Comparison of ENCODE assay signal across 8 cellular contexts in the genomic region with DNA sequence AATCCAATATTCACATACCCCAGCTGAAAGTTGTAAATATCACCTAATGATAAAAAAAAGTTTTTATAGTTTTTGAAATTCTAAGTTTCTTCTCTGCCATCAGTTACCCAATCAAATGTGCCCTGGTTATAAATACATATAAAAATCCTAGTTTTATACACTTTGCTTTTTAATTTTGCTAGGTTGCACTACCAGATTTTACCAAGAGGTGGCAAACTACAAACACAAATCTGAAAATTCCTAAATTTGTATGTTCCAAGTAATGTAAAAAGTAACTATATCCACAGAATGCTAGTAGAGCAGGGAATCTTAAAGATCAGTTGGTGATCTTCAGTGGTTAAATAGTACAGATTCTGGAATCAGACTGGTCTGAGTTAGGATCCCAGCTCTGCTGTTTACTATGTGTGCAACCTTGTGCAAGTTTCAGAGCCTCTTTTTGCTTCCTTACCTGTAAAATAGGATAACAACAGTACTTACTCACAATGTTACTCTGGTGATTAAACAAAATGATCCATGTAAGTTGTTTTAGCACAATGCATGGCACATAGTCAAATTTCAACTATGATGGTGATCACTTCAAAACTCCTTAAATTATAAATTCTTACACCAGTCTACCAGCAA. TPM values are rescaled to one million over a fixed set of nuclear protein-coding genes. Genes with fewer than 3 reads are reported as not detected.
DNase-seq lines count a peak whose midpoint lies in the region; ATAC-seq, FAIRE-seq and TF ChIP-seq lines count a peak whose summit lies in the region.

No MANE protein-coding gene starts in this region.

- no peak overlapping the region for H3K9ac ChIP-seq in kidney (ENCODE audit: low read length in 2 of 2)

- H3K27ac ChIP-seq in kidney (ENCODE audit: low read depth in 2 of 2, low read length in 2 of 2): no peak overlapping the region

- intact Hi-C loops in kidney (cut with DNase I): loop anchor here (10.0 kb wide), 1 partner anchor 219 kb away; no protein-coding TSS in a partner anchor

- H3K4me1 ChIP-seq in kidney (ENCODE audit: control insufficient read depth in 1 of 2, insufficient read depth in 1 of 2, low read depth in 1 of 2, low read length in 2 of 2): peaks cover 5% of the 10 kb centered on the region in 2 donors

- DNase-seq in AG10803 (ENCODE audit: low read depth) (peak; percentile 50), GM18507 (ENCODE audit: extremely low spot score, insufficient read length, low read depth) (no peak), WTC11 (ENCODE audit: low spot score) (no peak), kidney (no peak), nucleus accumbens (lab: John Stamatoyannopoulos, UW) (no peak), islet precursor cell (no peak)

- no peak overlapping the region for H3K27ac Mint-ChIP-seq in WTC11

- H3K36me3 ChIP-seq in kidney (ENCODE audit: control insufficient read depth in 1 of 2, insufficient read depth in 2 of 2, low read length in 2 of 2): no peaks in the 10 kb centered on the region

- FAIRE-seq in GM18507 (lab: Jason Lieb, UNC) (peak; percentile 31), kidney (lab: Jason Lieb, UNC) (peak; percentile 66)

- peaks cover 4% of the 10 kb centered on the region for H3K36me3 Mint-ChIP-seq in WTC11

- peaks cover 5% of the 10 kb centered on the region; the same call in 1 of the 2 replicates for H3K4me1 Mint-ChIP-seq in WTC11

- ATAC-seq in WTC11 (no peak), HG03442 (IDR thresholded peaks at IDR 0.05; ENCODE audit: unreplicated experiment) (no peak), HG02798 (IDR thresholded peaks at IDR 0.05; ENCODE audit: poor library complexity, unreplicated experiment) (no peak)

- no peaks in the 10 kb centered on the region for H3K9me3 ChIP-seq in kidney (ENCODE audit: control insufficient read depth in 1 of 2, low read length in 2 of 2)

- H3K4me3 Mint-ChIP-seq in WTC11: no peak overlapping the region

- CTCF ChIA-PET in WTC11 (lab: Charles Lee): interaction anchor here (2.3 kb wide), 1 partner anchor 10 kb away, joined by 8 read pairs; no protein-coding TSS in a partner anchor

- TF ChIP-seq CTCF in AG10803 (conservative IDR thresholded peaks at IDR 0.05; ENCODE audit: low read length): peak; percentile 85
- TF ChIP-seq CTCF in WTC11 (IDR thresholded peaks at IDR 0.05): peak; percentile 63
- peak; percentile 69 for TF ChIP-seq CTCF in kidney (IDR thresholded peaks at IDR 0.05; ENCODE audit: borderline replicate concordance, extremely low read depth, insufficient read depth)

- no peaks in the 10 kb centered on the region for H3K27me3 Mint-ChIP-seq in WTC11 (ENCODE audit: low read depth)

- H3K9me3 Mint-ChIP-seq in WTC11: no peaks in the 10 kb centered on the region

- POLR2A ChIA-PET in WTC11 (lab: Charles Lee): no interaction called here

- no peak overlapping the region for H3K4me3 ChIP-seq in AG10803 (ENCODE audit: low read length)
- H3K4me3 ChIP-seq in kidney (ENCODE audit: low read length in 2 of 2): no peak overlapping the region

TF ChIP-seq in WTC11, 78 proteins besides CTCF, POLR2A, EP300 and RAD21:
- TF ChIP-seq ZNF138 (CRISPR knock-in tag; conservative IDR thresholded peaks at IDR 0.05): no peak
- TF ChIP-seq, protein P1, sequence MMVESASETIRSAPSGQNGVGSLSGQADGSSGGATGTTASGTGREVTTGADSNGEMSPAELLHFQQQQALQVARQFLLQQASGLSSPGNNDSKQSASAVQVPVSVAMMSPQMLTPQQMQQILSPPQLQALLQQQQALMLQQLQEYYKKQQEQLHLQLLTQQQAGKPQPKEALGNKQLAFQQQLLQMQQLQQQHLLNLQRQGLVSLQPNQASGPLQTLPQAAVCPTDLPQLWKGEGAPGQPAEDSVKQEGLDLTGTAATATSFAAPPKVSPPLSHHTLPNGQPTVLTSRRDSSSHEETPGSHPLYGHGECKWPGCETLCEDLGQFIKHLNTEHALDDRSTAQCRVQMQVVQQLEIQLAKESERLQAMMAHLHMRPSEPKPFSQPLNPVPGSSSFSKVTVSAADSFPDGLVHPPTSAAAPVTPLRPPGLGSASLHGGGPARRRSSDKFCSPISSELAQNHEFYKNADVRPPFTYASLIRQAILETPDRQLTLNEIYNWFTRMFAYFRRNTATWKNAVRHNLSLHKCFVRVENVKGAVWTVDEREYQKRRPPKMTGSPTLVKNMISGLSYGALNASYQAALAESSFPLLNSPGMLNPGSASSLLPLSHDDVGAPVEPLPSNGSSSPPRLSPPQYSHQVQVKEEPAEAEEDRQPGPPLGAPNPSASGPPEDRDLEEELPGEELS (CRISPR knock-in tag; IDR thresholded peaks at IDR 0.05): no peak
- TF ChIP-seq NFYB (CRISPR knock-in tag; conservative IDR thresholded peaks at IDR 0.05; ENCODE audit: low read depth): no peak
- TF ChIP-seq ZNF232 (CRISPR knock-in tag; IDR thresholded peaks at IDR 0.05): no peak
- TF ChIP-seq JUN (CRISPR knock-in tag; IDR thresholded peaks at IDR 0.05): no peak
- TF ChIP-seq, protein P2, sequence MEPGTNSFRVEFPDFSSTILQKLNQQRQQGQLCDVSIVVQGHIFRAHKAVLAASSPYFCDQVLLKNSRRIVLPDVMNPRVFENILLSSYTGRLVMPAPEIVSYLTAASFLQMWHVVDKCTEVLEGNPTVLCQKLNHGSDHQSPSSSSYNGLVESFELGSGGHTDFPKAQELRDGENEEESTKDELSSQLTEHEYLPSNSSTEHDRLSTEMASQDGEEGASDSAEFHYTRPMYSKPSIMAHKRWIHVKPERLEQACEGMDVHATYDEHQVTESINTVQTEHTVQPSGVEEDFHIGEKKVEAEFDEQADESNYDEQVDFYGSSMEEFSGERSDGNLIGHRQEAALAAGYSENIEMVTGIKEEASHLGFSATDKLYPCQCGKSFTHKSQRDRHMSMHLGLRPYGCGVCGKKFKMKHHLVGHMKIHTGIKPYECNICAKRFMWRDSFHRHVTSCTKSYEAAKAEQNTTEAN (CRISPR knock-in tag; IDR thresholded peaks at IDR 0.05): no peak
- no peak for TF ChIP-seq ZNF317 (CRISPR knock-in tag; IDR thresholded peaks at IDR 0.05; ENCODE audit: borderline replicate concordance, low read depth)
- no peak for TF ChIP-seq MXD4 (CRISPR knock-in tag; IDR thresholded peaks at IDR 0.05; ENCODE audit: borderline replicate concordance)
- TF ChIP-seq, protein P3, sequence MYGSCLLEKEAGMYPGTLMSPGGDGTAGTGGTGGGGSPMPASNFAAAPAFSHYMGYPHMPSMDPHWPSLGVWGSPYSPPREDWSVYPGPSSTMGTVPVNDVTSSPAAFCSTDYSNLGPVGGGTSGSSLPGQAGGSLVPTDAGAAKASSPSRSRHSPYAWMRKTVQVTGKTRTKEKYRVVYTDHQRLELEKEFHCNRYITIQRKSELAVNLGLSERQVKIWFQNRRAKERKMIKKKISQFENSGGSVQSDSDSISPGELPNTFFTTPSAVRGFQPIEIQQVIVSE (CRISPR knock-in tag; IDR thresholded peaks at IDR 0.05; ENCODE audit: borderline replicate concordance): no peak
- no peak for TF ChIP-seq ZNF219 (CRISPR knock-in tag; IDR thresholded peaks at IDR 0.05; ENCODE audit: borderline replicate concordance)
- TF ChIP-seq NFATC4 (CRISPR knock-in tag; IDR thresholded peaks at IDR 0.05): no peak
- no peak for TF ChIP-seq SMAD3 (CRISPR knock-in tag; IDR thresholded peaks at IDR 0.05; ENCODE audit: borderline replicate concordance)
TF ChIP-seq in WTC11: peak in this region for 0.

RNA-seq across cellular contexts. Expression of gene TRPM7, which starts 11.0 kb away (rescaled TPM):
- total RNA-seq in WTC11 (2021) (24.0 to 28.1 TPM (median 26.2 TPM) in 3 replicates), kidney (38.3 TPM)
- polyA plus RNA-seq in kidney (ENCODE audit: insufficient read depth, low read depth, low replicate concordance): 17.0 TPM
